Comparison of ENCODE assay signal across 16 cellular contexts in genomic region chr5:108167174-108167573, GRCh38.
DNase-seq lines count a peak whose midpoint lies in the region; ATAC-seq and TF ChIP-seq lines count a peak whose summit lies in the region.
"Had no signal": no experiment of that assay in that cellular context is flagged by ENCODE, and none has a peak within 500 bp of the region (broad histone marks: within the 10 kb centered on the region; RNA-seq: fewer than 3 reads in every experiment).

No MANE protein-coding gene starts in this region.

- TF ChIP-seq CTCF in foreskin keratinocyte (conservative IDR thresholded peaks at IDR 0.05) (no peak), psoas muscle (IDR thresholded peaks at IDR 0.05) (no peak)

- H3K27me3 ChIP-seq in foreskin keratinocyte (no peaks in the 10 kb centered on the region), psoas muscle (ENCODE audit: insufficient read depth in 3 of 3, low read length in 2 of 3) (no peaks in the 10 kb centered on the region), MG63 (no peaks in the 10 kb centered on the region)
- H3K27me3 ChIP-seq: BLaER1 had no signal

- 86 to 89% (median 89%) methylated on average over 2 of the region's 2 CpGs for WGBS in psoas muscle, 3 donors

- DNase-seq in M059J (ENCODE audit: low read depth) = peak; percentile 17
- peak; percentile 46 for DNase-seq in NCI-H69 (lab: John Stamatoyannopoulos, UW)
- DNase-seq in foreskin keratinocyte = peak in 1 of 2 donors; percentile 46
- DNase-seq in psoas muscle = no peak
- DNase-seq in foreskin melanocyte = no peak
- no peak for DNase-seq in activated gamma-delta T cell treated with Interleukin-2 at 50 U/mL for 16 hours
- no peak for DNase-seq in cardiac septum (ENCODE audit: low spot score)
- DNase-seq in MG63 = no peak
- DNase-seq: AML-193; Caco-2; CD8-positive, alpha-beta memory T cell; DND-41; GDM1; GOT3; H9 had no signal

- H3K9me3 ChIP-seq in psoas muscle = no peaks in the 10 kb centered on the region
- no peaks in the 10 kb centered on the region for H3K9me3 ChIP-seq in MG63
- H3K9me3 ChIP-seq: BLaER1, Caco-2 had no signal

- H3K4me3 ChIP-seq in psoas muscle (no peak overlapping the region), MG63 (no peak overlapping the region)
- H3K4me3 ChIP-seq: BLaER1 had no signal

- ATAC-seq in foreskin keratinocyte (peak; percentile 55), psoas muscle (peak in 3 of 4 donors; percentile 35 to 52 (median 50))

- H3K27ac ChIP-seq in foreskin keratinocyte (no peak overlapping the region), psoas muscle (no peak overlapping the region)
- H3K27ac ChIP-seq: BLaER1 had no signal

- H3K4me1 ChIP-seq in foreskin keratinocyte = no peaks in the 10 kb centered on the region
- H3K4me1 ChIP-seq in psoas muscle = no peaks in the 10 kb centered on the region
- H3K4me1 ChIP-seq: BLaER1, Caco-2 had no signal

- intact Hi-C loops in psoas muscle (cut with DNase I) (no loop called here), cardiac septum (cut with DNase I) (no loop called here)

- H3K36me3 ChIP-seq in psoas muscle (ENCODE audit: insufficient read depth in 1 of 2, low read depth in 1 of 2) (no peaks in the 10 kb centered on the region), MG63 (no peaks in the 10 kb centered on the region)
- H3K36me3 ChIP-seq: BLaER1 had no signal

Comparison
In these comparisons a context has a peak if more than half of its experiments do, and no peak if none do; other contexts are left out.
1. DNase-seq: peak in M059J (single experiment) and NCI-H69 (single experiment); none in psoas muscle (0 of 2), foreskin melanocyte (single experiment), activated gamma-delta T cell treated with Interleukin-2 at 50 U/mL for 16 hours (single experiment), cardiac septum (single experiment) and MG63 (single experiment).